ENCODE assay signal across 25 cellular contexts in the genomic region with DNA sequence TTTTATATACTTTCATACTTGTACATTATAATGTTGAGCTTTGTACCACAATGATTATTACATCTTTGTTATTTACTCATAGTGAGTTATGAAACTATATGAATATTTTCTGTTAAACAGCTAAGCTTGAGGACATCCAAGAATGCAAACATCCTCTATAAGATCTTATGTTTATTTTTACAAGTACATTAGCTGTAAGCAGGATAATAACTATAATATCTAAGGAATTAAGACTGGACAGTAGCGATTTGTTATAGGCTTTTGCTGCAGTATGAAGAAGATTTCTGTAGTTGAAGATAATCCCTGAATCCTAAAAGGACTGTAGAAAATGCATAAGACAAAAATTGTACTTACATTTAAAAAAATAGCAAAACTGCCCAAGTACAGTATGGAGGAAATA.
"Had no signal": no experiment of that assay in that cellular context is flagged by ENCODE, and none has a peak within 500 bp of the region (broad histone marks: within the 10 kb centered on the region; RNA-seq: fewer than 3 reads in every experiment).

No MANE protein-coding gene starts in this region.

- FAIRE-seq: urothelium cell line had no signal

- H3K9me3 ChIP-seq: left ventricle myocardium inferior, neutrophil, right atrium auricular region, right lobe of liver, suprapubic skin, thoracic aorta, tibial artery, upper lobe of right lung had no signal

- H3K27ac ChIP-seq: left ventricle myocardium inferior, neural progenitor cell, neutrophil, right atrium auricular region, right lobe of liver, suprapubic skin, thoracic aorta, tibial artery, upper lobe of right lung had no signal

- H3K4me1 ChIP-seq: left ventricle myocardium inferior, right atrium auricular region, right lobe of liver, suprapubic skin, tibial artery, upper lobe of right lung had no signal

- H3K36me3 ChIP-seq: left ventricle myocardium inferior, neural progenitor cell, neutrophil, right atrium auricular region, right lobe of liver, suprapubic skin, thoracic aorta, tibial artery, upper lobe of right lung had no signal

- H3K27me3 ChIP-seq: neural progenitor cell, neutrophil, right atrium auricular region, right lobe of liver, suprapubic skin, tibial artery, upper lobe of right lung had no signal

- DNase-seq: hypothalamus; immature natural killer cell; islet precursor cell; left ventricle myocardium inferior; naive B cell; natural killer cell; nephron progenitor cell; occipital lobe; right lobe of liver; stimulated activated CD4-positive, alpha-beta T cell treated with anti-CD3 and anti-CD28 coated beads, Interleukin-12 subunit alpha, Interleukin-12 subunit beta, amount 100 ng/mL, for 4 hours; stimulated activated CD4-positive, alpha-beta T cell treated with anti-CD3 and anti-CD28 coated beads, Interleukin-15, amount 100 ng/mL, for 24 hours; stimulated activated CD4-positive, alpha-beta T cell treated with anti-CD3 and anti-CD28 coated beads, Interleukin-2, amount 100 ng/mL, for 24 hours; stimulated activated CD4-positive, alpha-beta T cell treated with anti-CD3 and anti-CD28 coated beads, Interleukin-4, amount 100 ng/mL, for 1 hour; stimulated activated naive CD4-positive, alpha-beta T cell; tibial artery; trophoblast cell; upper lobe of right lung had no signal

- H3K4me3 ChIP-seq: left ventricle myocardium inferior, lung, neural progenitor cell, right atrium auricular region, right lobe of liver, suprapubic skin, thoracic aorta, tibial artery, upper lobe of right lung had no signal

- ATAC-seq: natural killer cell; right lobe of liver; stimulated activated effector memory CD8-positive, alpha-beta T cell treated with anti-CD3 and anti-CD28 coated beads, Interleukin-12 subunit alpha, Interleukin-12 subunit beta, amount 100 ng/mL, for 72 hours; upper lobe of right lung had no signal
